10 cellular contexts compared by ENCODE assay signal in genomic region chr22:44496844-44497217, GRCh38. TPM values are rescaled to one million over a fixed set of nuclear protein-coding genes. Genes with fewer than 3 reads are reported as not detected.
DNase-seq lines count a peak whose midpoint lies in the region; ATAC-seq and TF ChIP-seq lines count a peak whose summit lies in the region.
"Had no signal": no experiment of that assay in that cellular context is flagged by ENCODE, and none has a peak within 500 bp of the region (broad histone marks: within the 10 kb centered on the region; RNA-seq: fewer than 3 reads in every experiment).

No MANE protein-coding gene starts in this region.

- peaks cover 0 to 4% (median 0%) of the 10 kb centered on the region in 4 donors for H3K27me3 ChIP-seq in esophagus muscularis mucosa
- H3K27me3 ChIP-seq: SJCRH30 had no signal

- ATAC-seq in T-cell (replicated peaks in 1 of 4), result no peak
- no peak for ATAC-seq in GM21367 (IDR thresholded peaks at IDR 0.05; ENCODE audit: unreplicated experiment)

- CTCF ChIA-PET in T-cell (lab: Charles Lee), result no interaction called here

- peak overlapping the region; percentile 93 to 99 (median 97) for H3K4me3 ChIP-seq in esophagus muscularis mucosa

- WGBS in esophagus muscularis mucosa, result 100% methylated on average over 14 of the region's 22 CpGs

- H3K4me3 Mint-ChIP-seq in T-cell, result peak overlapping the region; percentile 70 to 78 (median 75)

- H3K36me3 Mint-ChIP-seq in T-cell, result peaks cover 29% of the 10 kb centered on the region

- POLR2A ChIA-PET in T-cell (lab: Charles Lee), result no interaction called here

- H3K4me1 Mint-ChIP-seq in T-cell, result peaks cover 39 to 64% (median 55%) of the 10 kb centered on the region in 3 donors

- peaks cover 13 to 59% (median 42%) of the 10 kb centered on the region in 4 donors for H3K4me1 ChIP-seq in esophagus muscularis mucosa
- H3K4me1 ChIP-seq: SJCRH30 had no signal

- intact Hi-C loops in esophagus muscularis mucosa (cut with DNase I), result no loop called here

- peak overlapping the region in 2 of 4 donors; percentile 85 to 88 for H3K27ac ChIP-seq in esophagus muscularis mucosa (replicated peaks in 1 of 4)

- DNase-seq in NCI-H2029 (lab: John Stamatoyannopoulos, UW) (peak; percentile 14), NCI-H2029 treated with DMSO at 0.1 percent for 48 hours (lab: John Stamatoyannopoulos, UW) (no peak), T-cell (no peak), esophagus muscularis mucosa (ENCODE audit: extremely low spot score) (peak; percentile 91), retina (peak; percentile 19), GDM1 (lab: John Stamatoyannopoulos, UW) (no peak), CD1c-positive myeloid dendritic cell (ENCODE audit: extremely low spot score) (no peak)
- DNase-seq: KG1, SJCRH30 had no signal

- H3K27ac Mint-ChIP-seq in T-cell, result peak overlapping the region; percentile 73 to 81

- no peak for TF ChIP-seq EP300 in esophagus muscularis mucosa (IDR thresholded peaks at IDR 0.05)

- H3K36me3 ChIP-seq in esophagus muscularis mucosa, result peaks cover 0 to 29% (median 20%) of the 10 kb centered on the region in 4 donors
- H3K36me3 ChIP-seq: SJCRH30 had no signal

- no peak for TF ChIP-seq CTCF in esophagus muscularis mucosa (IDR thresholded peaks at IDR 0.05)

- peaks cover 0 to 4% of the 10 kb centered on the region in 2 donors for H3K27me3 Mint-ChIP-seq in T-cell

- no peaks in the 10 kb centered on the region for H3K9me3 Mint-ChIP-seq in T-cell

- H3K9me3 ChIP-seq in esophagus muscularis mucosa, result no peaks in the 10 kb centered on the region
- H3K9me3 ChIP-seq: SJCRH30 had no signal

- TF ChIP-seq POLR2A in esophagus muscularis mucosa (IDR thresholded peaks at IDR 0.05; ENCODE audit: low read depth), result no peak

RNA-seq across cellular contexts. Expression of gene RTL6, which starts 1.2 kb away (rescaled TPM):
- total RNA-seq in T-cell (10 to 100 TPM in 4 of 5 donors, 1 to 10 TPM in 1; 8.9 to 27.9 (median 23.8) TPM), esophagus muscularis mucosa (10 to 100 TPM; 28.7 to 40.7 (median 35.5) TPM)

Comparison
In these comparisons a context has a peak if more than half of its experiments do, and no peak if none do; other contexts are left out.
1. DNase-seq: peak in NCI-H2029 (single experiment), esophagus muscularis mucosa (single experiment) and retina (single experiment); none in NCI-H2029 treated with DMSO at 0.1 percent for 48 hours (single experiment), T-cell (0 of 34), GDM1 (single experiment) and CD1c-positive myeloid dendritic cell (single experiment).